1 cellular context compared by ENCODE assay signal in genomic region chr10:132371641-132372081, GRCh38.
A peak's percentile ranks its signal among the peaks of the same experiment; 100 is the strongest.
TF ChIP-seq lines count a peak whose summit lies in the region.

No MANE protein-coding gene starts in this region.

TF ChIP-seq in HepG2, 621 proteins besides CTCF, POLR2A, EP300 and RAD21 (continued from another document and continues in another):
- TF ChIP-seq ZBTB26 (CRISPR knock-in tag; IDR thresholded peaks at IDR 0.05; ENCODE audit: borderline replicate concordance) (no peak), ZBTB33 (CRISPR knock-in tag; IDR thresholded peaks at IDR 0.05) (no peak), MXD1 (CRISPR knock-in tag; IDR thresholded peaks at IDR 0.05) (no peak), GABPB1 (CRISPR knock-in tag; IDR thresholded peaks at IDR 0.05) (peak; percentile 24; the same call in 1 of the 2 replicates), ZNF280B (CRISPR knock-in tag; IDR thresholded peaks at IDR 0.05; ENCODE audit: borderline replicate concordance) (0 out of 2 replicates have a peak, but pooled peaks have one; percentile 51), PCBP1 (IDR thresholded peaks at IDR 0.05; ENCODE audit: borderline replicate concordance, low read depth, low read length) (peak; percentile 93; the same call in 1 of the 2 replicates), ATF1 (CRISPR knock-in tag; IDR thresholded peaks at IDR 0.05) (no peak), SALL1 (CRISPR knock-in tag; IDR thresholded peaks at IDR 0.05) (no peak), KDM5B (CRISPR knock-in tag; IDR thresholded peaks at IDR 0.05; ENCODE audit: borderline replicate concordance) (no peak), ZNF446 (CRISPR knock-in tag; IDR thresholded peaks at IDR 0.05) (no peak), CERS6 (CRISPR knock-in tag; IDR thresholded peaks at IDR 0.05) (no peak), BCL6 (CRISPR knock-in tag; IDR thresholded peaks at IDR 0.05) (no peak), ZNF460 (CRISPR knock-in tag; IDR thresholded peaks at IDR 0.05; ENCODE audit: borderline replicate concordance) (no peak), ZNF329 (CRISPR knock-in tag; IDR thresholded peaks at IDR 0.05; ENCODE audit: low read depth) (no peak), HNRNPL (IDR thresholded peaks at IDR 0.05; ENCODE audit: low read depth, low read length) (0 out of 2 replicates have a peak, but pooled peaks have one; percentile 52), ARID2 (CRISPR knock-in tag; IDR thresholded peaks at IDR 0.05; ENCODE audit: borderline replicate concordance) (no peak), ZNF564 (CRISPR knock-in tag; IDR thresholded peaks at IDR 0.05) (no peak), ZNF768 (CRISPR knock-in tag; IDR thresholded peaks at IDR 0.05) (peak; percentile 88), PRDM10 (CRISPR knock-in tag; IDR thresholded peaks at IDR 0.05; ENCODE audit: low read depth) (no peak), ZKSCAN8 (CRISPR knock-in tag; IDR thresholded peaks at IDR 0.05; ENCODE audit: borderline replicate concordance) (no peak), ZSCAN12 (CRISPR knock-in tag; IDR thresholded peaks at IDR 0.05) (no peak), EZH2 (conservative IDR thresholded peaks at IDR 0.05; ENCODE audit: low read depth, low read length) (no peak), ZFY (CRISPR knock-in tag; IDR thresholded peaks at IDR 0.05) (no peak), AKNA (CRISPR knock-in tag; IDR thresholded peaks at IDR 0.05; ENCODE audit: borderline replicate concordance) (no peak), ZNF275 (CRISPR knock-in tag; IDR thresholded peaks at IDR 0.05; ENCODE audit: borderline replicate concordance) (no peak), PTBP1 (IDR thresholded peaks at IDR 0.05; ENCODE audit: low read depth, low read length, poor library complexity, severe bottlenecking) (peak; percentile 50), IRF2 (CRISPR knock-in tag; IDR thresholded peaks at IDR 0.05) (no peak), TBL1XR1 (IDR thresholded peaks at IDR 0.05; ENCODE audit: borderline replicate concordance, low read length, partially characterized antibody) (no peak), KDM1A (CRISPR knock-in tag; IDR thresholded peaks at IDR 0.05) (peak; percentile 27; the same call in 1 of the 2 replicates), THAP7 (CRISPR knock-in tag; IDR thresholded peaks at IDR 0.05) (no peak), ZBTB3 (CRISPR knock-in tag; IDR thresholded peaks at IDR 0.05; ENCODE audit: borderline replicate concordance, low read depth) (no peak), ZMYM2 (CRISPR knock-in tag; IDR thresholded peaks at IDR 0.05) (peak; percentile 39; the same call in 1 of the 2 replicates), ZNF331 (CRISPR knock-in tag; IDR thresholded peaks at IDR 0.05) (peak; percentile 30; the same call in 1 of the 2 replicates), PITX1 (CRISPR knock-in tag; IDR thresholded peaks at IDR 0.05) (no peak; the same call in 1 of the 2 replicates), ZNF772 (CRISPR knock-in tag; IDR thresholded peaks at IDR 0.05) (no peak), ZBTB21 (CRISPR knock-in tag; IDR thresholded peaks at IDR 0.05) (no peak), SP2 (CRISPR knock-in tag; IDR thresholded peaks at IDR 0.05) (no peak), ZNF563 (CRISPR knock-in tag; IDR thresholded peaks at IDR 0.05) (no peak), ZNF441 (CRISPR knock-in tag; IDR thresholded peaks at IDR 0.05; ENCODE audit: borderline replicate concordance) (no peak), FOXO4 (CRISPR knock-in tag; conservative IDR thresholded peaks at IDR 0.05) (no peak), MTA3 (CRISPR knock-in tag; IDR thresholded peaks at IDR 0.05) (no peak), STAG1 (CRISPR knock-in tag; IDR thresholded peaks at IDR 0.05) (peak; percentile 30; the same call in 1 of the 2 replicates), HNF4A (CRISPR knock-in tag; IDR thresholded peaks at IDR 0.05) (no peak), BCL3 (CRISPR knock-in tag; IDR thresholded peaks at IDR 0.05) (no peak), ZNF766 (CRISPR knock-in tag; IDR thresholded peaks at IDR 0.05; ENCODE audit: borderline replicate concordance) (no peak)
